1 cellular context compared by ENCODE assay signal in the genomic region with DNA sequence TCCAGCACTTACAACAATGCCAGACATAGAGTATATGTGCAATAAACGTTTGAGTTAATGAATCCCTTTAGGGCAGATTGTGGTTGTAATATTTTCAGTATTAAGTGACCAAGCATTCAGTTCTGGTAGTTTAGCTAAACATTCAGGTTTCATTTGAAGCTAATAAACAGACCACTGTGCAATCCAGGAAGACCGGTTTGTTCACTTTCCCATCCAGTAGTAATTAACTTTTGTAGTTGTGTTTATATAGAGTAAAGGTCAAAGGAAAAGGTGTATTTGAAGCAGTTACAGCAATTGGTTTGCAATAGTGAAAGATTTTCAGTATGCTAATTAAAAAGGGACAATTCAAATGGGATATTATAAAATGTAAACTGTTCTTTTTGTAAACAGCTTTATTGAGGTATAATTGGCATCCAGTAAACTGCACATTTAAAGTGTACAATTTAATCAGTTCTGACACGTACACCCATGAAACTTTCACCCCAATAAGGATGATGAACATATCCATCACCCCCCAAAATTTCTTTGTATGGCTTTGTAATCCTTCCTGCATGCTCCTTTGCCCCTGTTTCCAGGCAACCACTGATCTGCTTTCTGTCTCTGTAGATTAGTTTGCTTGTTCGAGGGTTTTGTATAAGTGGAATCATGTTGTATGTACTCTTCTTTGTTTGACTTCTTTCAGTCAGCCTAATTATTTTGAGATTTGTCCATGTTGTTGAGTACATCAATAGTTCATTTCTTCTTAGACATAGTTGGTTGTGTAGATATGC.
TF ChIP-seq lines count a peak whose summit lies in the region.

No MANE protein-coding gene starts in this region.

TF ChIP-seq in HCT116, 20 proteins besides CTCF, POLR2A, EP300 and RAD21 (continued from another document):
- no peak for TF ChIP-seq YY1 (IDR thresholded peaks at IDR 0.05; ENCODE audit: extremely low read depth, insufficient replicate concordance, low read depth, low read length)
- TF ChIP-seq SRF (IDR thresholded peaks at IDR 0.05; ENCODE audit: low read depth), result no peak
- no peak for TF ChIP-seq EZH2phosphoT487 (IDR thresholded peaks at IDR 0.05; ENCODE audit: borderline replicate concordance)
- peak; percentile 84 for TF ChIP-seq CBX3 (IDR thresholded peaks at IDR 0.05; ENCODE audit: low read depth)
- peak; percentile 92 for TF ChIP-seq SP1 (IDR thresholded peaks at IDR 0.05; ENCODE audit: low read depth)
- peak; percentile 44; the same call in 1 of the 2 replicates for TF ChIP-seq MAX (IDR thresholded peaks at IDR 0.05)
- TF ChIP-seq CEBPB (IDR thresholded peaks at IDR 0.05; ENCODE audit: low read depth), result peak; percentile 74; the same call in 1 of the 2 replicates
- peak; percentile 29; the same call in 1 of the 2 replicates for TF ChIP-seq POLR2AphosphoS5 (IDR thresholded peaks at IDR 0.05; ENCODE audit: low read depth, low read length)
- TF ChIP-seq EZH2 (IDR thresholded peaks at IDR 0.05), result no peak
